Comparison of ENCODE assay signal across 9 cellular contexts in the genomic region with DNA sequence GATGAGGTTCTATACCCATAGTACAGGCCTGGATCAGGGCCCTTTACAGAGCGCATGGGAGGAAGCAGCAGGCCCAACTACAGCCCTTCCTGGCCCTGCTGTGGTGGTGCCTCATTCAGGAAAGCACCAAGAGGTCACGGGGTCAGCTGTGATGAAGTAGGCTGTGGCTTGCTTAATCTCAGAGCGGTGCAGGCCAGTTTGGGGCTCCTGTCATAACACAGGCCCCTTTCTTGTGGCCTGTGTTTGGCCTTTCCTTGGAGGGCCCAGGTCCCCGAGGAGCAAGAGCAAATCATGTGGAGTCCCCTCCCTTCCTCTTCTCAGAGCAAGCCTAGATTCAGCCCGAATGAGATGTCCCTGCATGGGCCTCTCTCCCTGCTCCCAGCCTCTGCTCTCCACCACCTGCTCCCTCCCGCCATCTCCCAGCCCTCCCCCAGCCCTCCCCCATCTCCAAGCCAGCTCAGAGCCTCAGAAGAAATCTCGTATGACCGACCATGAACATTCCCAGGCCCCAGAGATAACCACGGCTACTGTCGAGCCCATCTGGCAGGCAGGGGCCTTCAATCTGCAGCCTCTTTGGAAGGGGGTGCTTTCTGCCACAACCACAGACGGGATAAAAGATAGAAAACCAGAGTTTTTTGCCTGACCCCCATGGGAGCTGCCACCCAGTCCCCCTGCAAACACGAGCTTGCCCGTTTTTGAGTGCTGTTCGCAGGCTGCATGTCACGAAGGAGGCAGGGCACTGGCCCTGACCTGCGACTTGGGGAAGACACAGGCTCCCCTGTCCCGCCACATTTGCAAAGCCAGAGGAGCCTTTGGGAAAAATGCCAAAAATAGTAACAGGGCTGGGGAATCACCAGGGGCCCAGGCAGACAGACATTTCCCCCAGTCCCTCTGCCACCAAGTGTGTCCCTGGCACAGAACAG. TPM values are rescaled to one million over a fixed set of nuclear protein-coding genes. Genes with fewer than 3 reads are reported as not detected.
A peak's percentile ranks its signal among the peaks of the same experiment; 100 is the strongest.
DNase-seq lines count a peak whose midpoint lies in the region; TF ChIP-seq lines count a peak whose summit lies in the region.
"Had no signal": no experiment of that assay in that cellular context is flagged by ENCODE, and none has a peak within 500 bp of the region (broad histone marks: within the 10 kb centered on the region; RNA-seq: fewer than 3 reads in every experiment).

No MANE protein-coding gene starts in this region.

- no peaks in the 10 kb centered on the region for H4K20me1 ChIP-seq in osteoblast (ENCODE audit: insufficient read depth, low read length)

- peak overlapping the region; percentile 79 for H2AFZ ChIP-seq in osteoblast (ENCODE audit: low read length)

- no peaks in the 10 kb centered on the region for H3K9me3 ChIP-seq in osteoblast (ENCODE audit: low read depth, low read length)

- no peak overlapping the region for H3K4me2 ChIP-seq in osteoblast (ENCODE audit: insufficient read depth, low read length)

- in situ Hi-C loops in GM13977 (cut with MboI; ENCODE audit: low pct_unique_long_range_greater_than_20kb, low sequenced_read_pairs, unreplicated experiment), result no loop called here

- peak overlapping the region; percentile 97 for H3K27ac ChIP-seq in osteoblast (ENCODE audit: low read depth, low read length)

- H3K4me3 ChIP-seq in fibroblast of mammary gland (ENCODE audit: control insufficient read depth, low read depth, low read length) (no peak overlapping the region), osteoblast (ENCODE audit: insufficient read depth, low read length) (peak overlapping the region; percentile 8)

- H3K27me3 ChIP-seq in osteoblast (ENCODE audit: insufficient read depth, low read length), result no peaks in the 10 kb centered on the region

- no peaks in the 10 kb centered on the region for H3K79me2 ChIP-seq in osteoblast (ENCODE audit: insufficient read depth, low read length)

- no peak for TF ChIP-seq CTCF in GM13977 (IDR thresholded peaks at IDR 0.05; ENCODE audit: extremely low read depth, insufficient read depth, missing control alignments)
- TF ChIP-seq CTCF in fibroblast of mammary gland (conservative IDR thresholded peaks at IDR 0.05; ENCODE audit: control insufficient read depth, insufficient read depth, low read depth, low read length), result no peak
- TF ChIP-seq CTCF in osteoblast (IDR thresholded peaks at IDR 0.05; ENCODE audit: extremely low read depth, low read depth, low read length), result no peak

- no peaks in the 10 kb centered on the region for H3K36me3 ChIP-seq in osteoblast (ENCODE audit: insufficient read depth, low read length)

- H3K4me1 ChIP-seq in osteoblast (ENCODE audit: insufficient read depth, low read length), result peaks cover 64% of the 10 kb centered on the region

- peak; percentile 45 for DNase-seq in GM13977 (ENCODE audit: low spot score)
- peak; percentile 82 for DNase-seq in RPMI7951 (ENCODE audit: low read depth)
- peak; percentile 88 for DNase-seq in fibroblast of mammary gland (ENCODE audit: low read depth)
- DNase-seq in osteoblast (ENCODE audit: insufficient read length, low spot score, missing footprints), result peak; percentile 92
- DNase-seq in OCI-M1 (lab: John Stamatoyannopoulos, UW), result no peak
- DNase-seq in HUDEP-2 (lab: John Stamatoyannopoulos, UW; ENCODE audit: unreplicated experiment in 76 of 76), result no peak
- no peak for DNase-seq in H4 (ENCODE audit: low spot score)
- no peak for DNase-seq in NCI-H526 treated with DMSO at 0.1 percent for 48 hours (lab: John Stamatoyannopoulos, UW)
- DNase-seq: NCI-H146 had no signal

RNA-seq across cellular contexts. Expression of a gene that starts 32.3 kb away (rescaled TPM):
- 16.9 and 18.5 TPM in 2 replicates for total RNA-seq in RPMI7951 (2014; rRNA removed; shearing (Covaris generic))
- 12.7 and 13.8 TPM in 2 replicates for total RNA-seq in osteoblast
- 4.3 and 6.2 TPM in 2 replicates for total RNA-seq in H4 (2014; rRNA removed; shearing (Covaris generic))

Comparison
In these comparisons a context has a peak if more than half of its experiments do, and no peak if none do; other contexts are left out.
1. DNase-seq: peak in GM13977 (single experiment), RPMI7951 (single experiment), fibroblast of mammary gland (single experiment) and osteoblast (single experiment); none in OCI-M1 (single experiment), HUDEP-2 (0 of 76), H4 (single experiment) and NCI-H526 treated with DMSO at 0.1 percent for 48 hours (single experiment).